In genomic region chr15:43229977-43230376, GRCh38 we compare ENCODE assay signal across 25 cellular contexts. TPM values are rescaled to one million over a fixed set of nuclear protein-coding genes. Genes with fewer than 3 reads are reported as not detected.
A peak's percentile ranks its signal among the peaks of the same experiment; 100 is the strongest.
DNase-seq lines count a peak whose midpoint lies in the region; ATAC-seq, FAIRE-seq and TF ChIP-seq lines count a peak whose summit lies in the region.
"Had no signal": no experiment of that assay in that cellular context is flagged by ENCODE, and none has a peak within 500 bp of the region (broad histone marks: within the 10 kb centered on the region; RNA-seq: fewer than 3 reads in every experiment).

No MANE protein-coding gene starts in this region.

- no peaks in the 10 kb centered on the region for H3K9me3 ChIP-seq in vagina
- H3K9me3 ChIP-seq: prostate gland had no signal

- peaks cover 3 to 10% of the 10 kb centered on the region in 2 donors for H3K4me1 Mint-ChIP-seq in immature natural killer cell

- peak overlapping the region; percentile 34 for H3K27ac ChIP-seq in vagina
- H3K27ac ChIP-seq: prostate gland had no signal

- peaks cover 0 to 10% (median 5%) of the 10 kb centered on the region in 3 donors for H3K27me3 Mint-ChIP-seq in immature natural killer cell (ENCODE audit: low read depth in 3 of 3)

- H3K36me3 ChIP-seq in vagina = no peaks in the 10 kb centered on the region
- H3K36me3 ChIP-seq: prostate gland had no signal

- no peak overlapping the region for H3K4me3 Mint-ChIP-seq in immature natural killer cell
- H3K4me3 Mint-ChIP-seq: activated B cell treated with CpG ODN at 0.5 μM for 24 hours; activated naive CD4-positive, alpha-beta T cell treated with anti-CD3 and anti-CD28 coated beads, Interleukin-2, amount 50 U/mL, for 24 hours; CD4-positive, alpha-beta T cell had no signal

- DNase-seq in anterior cingulate cortex (lab: John Stamatoyannopoulos, UW) = peak in 38 of 58 donors; percentile 3 to 78 (median 29)
- DNase-seq in frontal cortex (ENCODE audit: low spot score in 2 of 2) = peak; percentile 49 to 60
- DNase-seq in mesenteric fat pad (ENCODE audit: low spot score) = peak; percentile 43
- DNase-seq in vagina (ENCODE audit: extremely low spot score in 2 of 2) = no peak
- no peak for DNase-seq in immature natural killer cell
- no peak for DNase-seq in SHP77 (lab: John Stamatoyannopoulos, UW)
- DNase-seq: activated B cell treated with CpG ODN at 0.5 μM for 24 hours; CD4-positive, alpha-beta T cell; DMS 273 treated with DMSO at 0.1 percent for 48 hours; effector CD4-positive, alpha-beta T cell; kidney; NCI-H1105 treated with DMSO at 0.1 percent for 48 hours; NCI-H446; SW 1271 had no signal

- no peak for TF ChIP-seq POLR2A in vagina (IDR thresholded peaks at IDR 0.05)

- H3K4me3 ChIP-seq in vagina = no peak overlapping the region
- H3K4me3 ChIP-seq: lung, prostate gland, skin epidermis had no signal

- ATAC-seq in GM21737 (IDR thresholded peaks at IDR 0.05; ENCODE audit: unreplicated experiment) = no peak

- TF ChIP-seq CTCF in vagina (IDR thresholded peaks at IDR 0.05) = no peak

- no peak overlapping the region for H3K27ac Mint-ChIP-seq in immature natural killer cell
- H3K27ac Mint-ChIP-seq: activated B cell treated with CpG ODN at 0.5 μM for 24 hours; activated naive CD4-positive, alpha-beta T cell treated with anti-CD3 and anti-CD28 coated beads, Interleukin-2, amount 50 U/mL, for 24 hours; CD4-positive, alpha-beta T cell had no signal

- intact Hi-C loops in vagina (cut with DNase I) = loop anchor here (5.0 kb wide), 1 partner anchor 57 kb away; no protein-coding TSS in a partner anchor

- no peak for FAIRE-seq in frontal cortex (lab: Jason Lieb, UNC)
- FAIRE-seq: astrocyte, kidney had no signal

- H3K4me1 ChIP-seq in vagina = no peaks in the 10 kb centered on the region
- H3K4me1 ChIP-seq: prostate gland had no signal

- no peaks in the 10 kb centered on the region for H3K27me3 ChIP-seq in vagina

- H3K36me3 Mint-ChIP-seq in immature natural killer cell = no peaks in the 10 kb centered on the region
- H3K36me3 Mint-ChIP-seq: activated naive CD4-positive, alpha-beta T cell treated with anti-CD3 and anti-CD28 coated beads, Interleukin-2, amount 50 U/mL, for 24 hours had no signal

- no peaks in the 10 kb centered on the region for H3K9me3 Mint-ChIP-seq in immature natural killer cell
- H3K9me3 Mint-ChIP-seq: activated B cell treated with CpG ODN at 0.5 μM for 24 hours; activated naive CD4-positive, alpha-beta T cell treated with anti-CD3 and anti-CD28 coated beads, Interleukin-2, amount 50 U/mL, for 24 hours; CD4-positive, alpha-beta T cell had no signal

RNA-seq across cellular contexts. Expression of gene EPB42, which starts 9.2 kb away (rescaled TPM):
- total RNA-seq in frontal cortex (2.0 TPM), mesenteric fat pad (2.8 TPM), vagina (not detected)
- polyA plus RNA-seq in immature natural killer cell = not detected
- total RNA-seq: activated B cell treated with CpG ODN at 0.5 μM for 24 hours; astrocyte; CD4-positive, alpha-beta T cell; chondrocyte; epithelial cell of proximal tubule; fibroblast of villous mesenchyme; kidney; MCF 10A had no signal

RNA-seq across cellular contexts. Expression of gene TGM5, which starts 36.8 kb away (rescaled TPM):
- not detected for total RNA-seq in frontal cortex
- total RNA-seq in mesenteric fat pad = 0.45 TPM
- 8.3 TPM for total RNA-seq in vagina
- polyA plus RNA-seq in immature natural killer cell = under 1 TPM in 1 of 3 donors, not detected in 2; 0.21 TPM
- total RNA-seq: CD4-positive, alpha-beta T cell; chondrocyte; fibroblast of villous mesenchyme; kidney; temporal lobe had no signal
- polyA plus RNA-seq: lung had no signal

RNA-seq across cellular contexts. Expression of gene CCNDBP1, which starts 44.8 kb away (rescaled TPM):
- total RNA-seq in frontal cortex = 22.4 TPM
- 56.3 TPM for total RNA-seq in mesenteric fat pad
- total RNA-seq in vagina = 43.2 TPM
- polyA plus RNA-seq in immature natural killer cell = 100 to 1,000 TPM; 186 to 286 (median 197) TPM

Comparison
In these comparisons a context has a peak if more than half of its experiments do, and no peak if none do; other contexts are left out.
1. DNase-seq: peak in anterior cingulate cortex (38 of 58), frontal cortex (2 of 2) and mesenteric fat pad (single experiment); none in vagina (0 of 2), immature natural killer cell (0 of 3) and SHP77 (0 of 2).